Comparison of ENCODE assay signal across 11 cellular contexts in the genomic region with DNA sequence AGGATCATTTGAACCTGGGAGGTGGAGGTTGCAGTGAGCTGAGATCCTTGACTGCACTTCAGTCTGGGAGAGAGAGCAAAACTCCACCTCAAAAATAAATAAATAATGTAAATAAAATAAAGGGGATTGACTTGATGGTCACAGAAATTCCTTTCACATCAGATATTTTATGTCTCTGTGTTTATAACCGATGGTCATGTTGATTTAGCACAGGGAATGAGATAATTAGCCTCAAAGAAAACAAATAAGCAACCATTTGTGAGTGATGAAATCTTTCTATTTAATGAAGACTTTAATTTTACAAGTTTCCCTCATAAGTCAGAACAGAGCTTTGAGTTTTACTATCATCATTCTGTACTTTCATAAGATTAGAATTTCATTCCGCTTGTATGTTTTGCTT.
"Had no signal": no experiment of that assay in that cellular context is flagged by ENCODE, and none has a peak within 500 bp of the region (broad histone marks: within the 10 kb centered on the region; RNA-seq: fewer than 3 reads in every experiment).

No MANE protein-coding gene starts in this region.

- DNase-seq: GM23248, GOT3, H7, H9, HCEC 1CT, HFFc6 had no signal

- H3K9me3 ChIP-seq: HAP-1 had no signal

- FAIRE-seq: H1, H54 had no signal

- H3K4me2 ChIP-seq: GM23338 had no signal

- H2AFZ ChIP-seq: GM23248, GM23338 had no signal

- H3K4me1 ChIP-seq: HAP-1 had no signal

- ATAC-seq: GM23338, HCT116 had no signal

- H3K27ac ChIP-seq: GM23248 had no signal

- H3K9ac ChIP-seq: GM23248 had no signal

- H3K4me3 ChIP-seq: GM23248, GM23338, HAP-1 had no signal

- H3K36me3 ChIP-seq: HAP-1 had no signal
